ENCODE assay signal across 18 cellular contexts in the genomic region with DNA sequence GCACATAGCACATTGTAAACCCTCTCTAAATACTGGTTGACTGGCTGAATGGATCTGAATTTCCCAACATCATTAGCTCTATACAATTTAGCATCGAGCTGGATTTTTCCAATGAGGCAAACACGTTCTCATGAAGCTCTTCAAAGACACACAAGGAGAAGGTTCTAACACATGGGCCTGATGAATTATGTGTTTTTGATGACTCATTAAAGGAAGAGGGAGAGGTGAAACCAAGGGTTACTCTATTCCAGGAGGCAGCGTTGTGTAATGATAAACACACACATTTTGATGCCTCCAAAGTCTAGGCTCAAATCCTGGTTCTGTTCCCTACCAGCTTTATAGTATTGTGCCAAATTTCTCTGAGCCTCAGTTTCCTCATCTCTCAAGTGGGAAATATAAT.
DNase-seq lines count a peak whose midpoint lies in the region; ATAC-seq, FAIRE-seq and TF ChIP-seq lines count a peak whose summit lies in the region.
"Had no signal": no experiment of that assay in that cellular context is flagged by ENCODE, and none has a peak within 500 bp of the region (broad histone marks: within the 10 kb centered on the region; RNA-seq: fewer than 3 reads in every experiment).

No MANE protein-coding gene starts in this region.

- H3K4me3 Mint-ChIP-seq in activated T-helper 17 cell treated with anti-CD3 and anti-CD28 coated beads, Interleukin-2, amount 50 U/mL, for 72 hours: no peak overlapping the region
- H3K4me3 Mint-ChIP-seq: stimulated activated memory B cell treated with anti-CD40 and anti-IgM and Interleukin-4, amounts not matched to agents 10 μg/mL and 1 μg/mL and 100 μg/mL, for 72 hours had no signal

- peaks cover 29% of the 10 kb centered on the region for H3K27me3 Mint-ChIP-seq in activated T-helper 17 cell treated with anti-CD3 and anti-CD28 coated beads, Interleukin-2, amount 50 U/mL, for 72 hours
- H3K27me3 Mint-ChIP-seq: stimulated activated memory B cell treated with anti-CD40 and anti-IgM and Interleukin-4, amounts not matched to agents 10 μg/mL and 1 μg/mL and 100 μg/mL, for 72 hours had no signal

- H3K4me1 Mint-ChIP-seq in activated T-helper 17 cell treated with anti-CD3 and anti-CD28 coated beads, Interleukin-2, amount 50 U/mL, for 72 hours: no peaks in the 10 kb centered on the region
- H3K4me1 Mint-ChIP-seq: stimulated activated memory B cell treated with anti-CD40 and anti-IgM and Interleukin-4, amounts not matched to agents 10 μg/mL and 1 μg/mL and 100 μg/mL, for 72 hours had no signal

- no peak for FAIRE-seq in HTR-8/SVneo (lab: Jason Lieb, UNC)
- FAIRE-seq: D721Med had no signal

- no peak for TF ChIP-seq POLR2A in lower leg skin (IDR thresholded peaks at IDR 0.05)

- no peak overlapping the region for H3K27ac Mint-ChIP-seq in activated T-helper 17 cell treated with anti-CD3 and anti-CD28 coated beads, Interleukin-2, amount 50 U/mL, for 72 hours
- H3K27ac Mint-ChIP-seq: stimulated activated memory B cell treated with anti-CD40 and anti-IgM and Interleukin-4, amounts not matched to agents 10 μg/mL and 1 μg/mL and 100 μg/mL, for 72 hours had no signal

- H3K36me3 Mint-ChIP-seq in activated T-helper 17 cell treated with anti-CD3 and anti-CD28 coated beads, Interleukin-2, amount 50 U/mL, for 72 hours (ENCODE audit: low read depth): no peaks in the 10 kb centered on the region
- H3K36me3 Mint-ChIP-seq: stimulated activated memory B cell treated with anti-CD40 and anti-IgM and Interleukin-4, amounts not matched to agents 10 μg/mL and 1 μg/mL and 100 μg/mL, for 72 hours had no signal

- 48 to 52% methylated on average over 3 of the region's 3 CpGs for WGBS in lower leg skin, 2 donors

- peak; percentile 6 for DNase-seq in DMS53 treated with DMSO at 0.1 percent for 48 hours (lab: John Stamatoyannopoulos, UW; ENCODE audit: unreplicated experiment)
- peak; percentile 4 for DNase-seq in HFF-Myc (ENCODE audit: extremely low read depth, low read depth)
- peak; percentile 33 for DNase-seq in fibroblast of pulmonary artery (ENCODE audit: low read depth)
- DNase-seq in cerebellar cortex (ENCODE audit: low spot score): no peak
- DNase-seq in lower leg skin (ENCODE audit: low spot score in 2 of 2): no peak
- DNase-seq in HTR-8/SVneo (ENCODE audit: insufficient read length, low spot score): no peak
- DNase-seq: activated naive CD4-positive, alpha-beta T cell treated with Interleukin-2 at 50 U/mL for 16 hours; BE2C; brain microvascular endothelial cell; left cardiac atrium; NCI-H446 treated with DMSO at 0.1 percent for 48 hours; T-helper 9 cell; thyroid gland had no signal

- H3K4me3 ChIP-seq in HFF-Myc (replicated peaks; ENCODE audit: low read depth, low read length) (no peak overlapping the region), fibroblast of pulmonary artery (replicated peaks; ENCODE audit: low read depth, low read length) (no peak overlapping the region), lower leg skin (ENCODE audit: low read depth, poor library complexity, severe bottlenecking) (no peak overlapping the region)
- H3K4me3 ChIP-seq: SJSA1, thyroid gland had no signal

- peak; percentile 34 for ATAC-seq in activated T-helper 17 cell treated with anti-CD3 and anti-CD28 coated beads, Interleukin-2, amount 50 U/mL, for 72 hours (replicated peaks)
- ATAC-seq in HG02642 (IDR thresholded peaks at IDR 0.05; ENCODE audit: poor library complexity, unreplicated experiment): no peak
- ATAC-seq: left cardiac atrium; stimulated activated memory B cell treated with anti-CD40 and anti-IgM and Interleukin-4, amounts not matched to agents 10 μg/mL and 1 μg/mL and 100 μg/mL, for 72 hours had no signal

- intact Hi-C loops in lower leg skin (cut with DNase I; ENCODE audit: low total_unique reads): no loop called here

- TF ChIP-seq CTCF in HFF-Myc (IDR thresholded peaks at IDR 0.05; ENCODE audit: low read depth, low read length, missing control alignments) (no peak), fibroblast of pulmonary artery (IDR thresholded peaks at IDR 0.05; ENCODE audit: low read length, missing control alignments) (no peak), lower leg skin (IDR thresholded peaks at IDR 0.05) (no peak)

- no peaks in the 10 kb centered on the region for H3K9me3 Mint-ChIP-seq in activated T-helper 17 cell treated with anti-CD3 and anti-CD28 coated beads, Interleukin-2, amount 50 U/mL, for 72 hours
- H3K9me3 Mint-ChIP-seq: stimulated activated memory B cell treated with anti-CD40 and anti-IgM and Interleukin-4, amounts not matched to agents 10 μg/mL and 1 μg/mL and 100 μg/mL, for 72 hours had no signal

Comparison
In these comparisons a context has a peak if more than half of its experiments do, and no peak if none do; other contexts are left out.
1. DNase-seq: peak in DMS53 treated with DMSO at 0.1 percent for 48 hours (single experiment), HFF-Myc (single experiment) and fibroblast of pulmonary artery (single experiment); none in cerebellar cortex (single experiment), lower leg skin (0 of 2) and HTR-8/SVneo (single experiment).